In the genomic region with DNA sequence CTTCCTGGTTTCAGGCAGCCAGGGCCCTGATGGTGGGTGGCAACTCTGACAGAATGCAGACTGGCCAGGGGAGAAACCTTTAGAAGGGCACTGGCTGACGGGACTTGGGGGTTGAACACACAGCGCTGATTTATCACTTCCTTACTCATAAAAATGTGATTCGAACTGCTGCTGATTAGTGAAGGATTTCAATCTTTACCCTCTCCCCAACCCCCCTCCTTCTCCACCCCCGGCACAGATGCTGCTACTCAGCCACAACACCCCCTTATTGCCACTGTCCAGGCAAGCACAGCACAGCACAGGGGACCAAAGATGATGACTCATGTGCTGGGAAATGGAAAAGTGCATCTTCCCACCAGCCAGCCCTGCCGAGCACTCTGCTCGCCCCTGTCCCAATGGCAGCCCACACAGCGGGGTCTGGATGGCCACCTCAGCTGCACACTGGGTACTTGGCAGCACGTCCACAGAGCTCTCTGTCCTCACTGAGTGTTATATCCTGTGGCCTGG, we compare ENCODE assay signal across 11 cellular contexts.
DNase-seq lines count a peak whose midpoint lies in the region; ATAC-seq and TF ChIP-seq lines count a peak whose summit lies in the region.
"Had no signal": no experiment of that assay in that cellular context is flagged by ENCODE, and none has a peak within 500 bp of the region (broad histone marks: within the 10 kb centered on the region; RNA-seq: fewer than 3 reads in every experiment).

No MANE protein-coding gene starts in this region.

- H2AFZ ChIP-seq in ACC112 (ENCODE audit: low read length, unreplicated experiment): no peak overlapping the region
- H2AFZ ChIP-seq in osteoblast (ENCODE audit: low read length): no peak overlapping the region

- H4K20me1 ChIP-seq in osteoblast (ENCODE audit: insufficient read depth, low read length): no peaks in the 10 kb centered on the region

- H3K4me1 ChIP-seq in ACC112 (ENCODE audit: control insufficient read depth, insufficient read depth, low read length, unreplicated experiment) (peaks cover 66% of the 10 kb centered on the region), osteoblast (ENCODE audit: insufficient read depth, low read length) (peaks cover 72% of the 10 kb centered on the region)

- TF ChIP-seq CTCF in fibroblast of mammary gland (conservative IDR thresholded peaks at IDR 0.05; ENCODE audit: control insufficient read depth, insufficient read depth, low read depth, low read length) (no peak), osteoblast (IDR thresholded peaks at IDR 0.05; ENCODE audit: extremely low read depth, low read depth, low read length) (no peak)

- H3K27me3 ChIP-seq in ACC112 (ENCODE audit: insufficient read depth, low read length): no peaks in the 10 kb centered on the region
- no peaks in the 10 kb centered on the region for H3K27me3 ChIP-seq in osteoblast (ENCODE audit: insufficient read depth, low read length)

- TF ChIP-seq POLR2A in GM18505 (IDR thresholded peaks at IDR 0.05; ENCODE audit: borderline replicate concordance, extremely low read depth, insufficient read depth, insufficient read length): no peak

- H3K36me3 ChIP-seq in ACC112 (ENCODE audit: insufficient read depth, low read length) (no peaks in the 10 kb centered on the region), osteoblast (ENCODE audit: insufficient read depth, low read length) (peaks cover 6% of the 10 kb centered on the region)

- H3K27ac ChIP-seq in ACC112 (ENCODE audit: low read depth, low read length): peak overlapping the region; percentile 94
- peak overlapping the region; percentile 99 for H3K27ac ChIP-seq in osteoblast (ENCODE audit: low read depth, low read length)

- peak overlapping the region; percentile 56 for H3K4me2 ChIP-seq in osteoblast (ENCODE audit: insufficient read depth, low read length)

- peak overlapping the region; percentile 46; the same call in 1 of the 2 replicates for H3K4me3 ChIP-seq in ACC112 (ENCODE audit: low read depth, low read length)
- no peak overlapping the region for H3K4me3 ChIP-seq in fibroblast of mammary gland (ENCODE audit: control insufficient read depth, low read depth, low read length)
- peak overlapping the region; percentile 3 for H3K4me3 ChIP-seq in osteoblast (ENCODE audit: insufficient read depth, low read length)

- ATAC-seq in HG03045 (IDR thresholded peaks at IDR 0.05; ENCODE audit: unreplicated experiment) (no peak), GM18505 (IDR thresholded peaks at IDR 0.05; ENCODE audit: unreplicated experiment) (no peak)

- H3K79me2 ChIP-seq in ACC112 (ENCODE audit: control insufficient read depth, insufficient read depth, low read length, unreplicated experiment): peaks cover 3% of the 10 kb centered on the region
- H3K79me2 ChIP-seq in osteoblast (ENCODE audit: insufficient read depth, low read length): peaks cover 16% of the 10 kb centered on the region

- no peaks in the 10 kb centered on the region for H3K9me3 ChIP-seq in osteoblast (ENCODE audit: low read depth, low read length)

- DNase-seq in RPMI7951 (ENCODE audit: low read depth): peak; percentile 85
- peak; percentile 97 for DNase-seq in fibroblast of mammary gland (ENCODE audit: low read depth)
- peak; percentile 62 for DNase-seq in osteoblast (ENCODE audit: insufficient read length, low spot score, missing footprints)
- no peak for DNase-seq in GM19238 (ENCODE audit: insufficient read length, low spot score)
- no peak for DNase-seq in NCI-H187 treated with DMSO at 0.1 percent for 48 hours (lab: John Stamatoyannopoulos, UW)
- DNase-seq: activated T-cell treated with anti-CD3 and anti-CD28 coated beads, Interleukin-2, amount 50 U/mL, for 24 hours; NCI-H774; retina had no signal

Comparison
In these comparisons a context has a peak if more than half of its experiments do, and no peak if none do; other contexts are left out.
1. DNase-seq: peak in RPMI7951 (single experiment), fibroblast of mammary gland (single experiment) and osteoblast (single experiment); none in GM19238 (single experiment) and NCI-H187 treated with DMSO at 0.1 percent for 48 hours (single experiment).